ENCODE assay signal across 20 cellular contexts in the genomic region with DNA sequence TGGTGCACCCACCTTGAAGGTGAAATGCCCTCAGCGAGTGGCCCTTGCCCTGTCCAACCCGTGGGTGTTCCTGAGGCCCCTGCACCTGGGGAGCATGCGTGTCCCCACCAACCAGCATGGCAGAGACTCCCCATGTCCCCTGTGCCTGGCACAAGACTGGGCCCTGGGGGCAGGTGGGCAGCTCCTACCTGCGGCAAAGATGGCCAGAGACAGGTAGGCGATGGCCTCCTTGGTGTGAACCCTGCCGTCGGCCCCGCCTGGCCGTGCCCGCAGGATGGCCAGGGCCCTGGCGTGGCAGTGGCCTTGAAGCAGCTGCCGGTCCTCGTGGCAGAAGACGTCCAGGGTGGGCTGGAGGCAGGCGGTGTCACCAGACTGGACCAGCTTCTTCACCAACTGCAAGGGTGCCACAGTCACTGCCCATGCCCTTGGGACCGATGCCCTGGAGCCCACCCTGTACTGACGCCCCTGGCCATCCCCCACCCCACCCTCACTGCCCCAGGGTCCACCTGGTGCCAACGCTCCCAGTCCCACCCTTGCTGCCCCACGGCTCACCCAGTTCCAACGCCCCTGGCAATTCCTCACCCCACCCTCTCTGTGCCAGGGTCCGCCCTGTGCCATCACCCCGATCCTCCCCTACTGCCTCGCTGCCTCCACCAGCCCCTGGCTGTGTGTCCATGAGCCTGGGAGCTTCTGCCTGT. TPM values are rescaled to one million over a fixed set of nuclear protein-coding genes. Genes with fewer than 3 reads are reported as not detected.
DNase-seq lines count a peak whose midpoint lies in the region; ATAC-seq and TF ChIP-seq lines count a peak whose summit lies in the region.
"Had no signal": no experiment of that assay in that cellular context is flagged by ENCODE, and none has a peak within 500 bp of the region (broad histone marks: within the 10 kb centered on the region; RNA-seq: fewer than 3 reads in every experiment).

No MANE protein-coding gene starts in this region.

- H4K8ac ChIP-seq in neuronal stem cell (ENCODE audit: low read depth, low read length): peak overlapping the region; percentile 86

- TF ChIP-seq CTCF in endodermal cell (conservative IDR thresholded peaks at IDR 0.05): no peak

- H3K9me3 Mint-ChIP-seq in endodermal cell: peaks cover 82% of the 10 kb centered on the region

- peaks cover 2% of the 10 kb centered on the region for H3K27me3 Mint-ChIP-seq in endodermal cell (ENCODE audit: insufficient read depth)

- H3K79me1 ChIP-seq in neuronal stem cell (ENCODE audit: low read depth, low read length): peaks cover 3% of the 10 kb centered on the region

- no peaks in the 10 kb centered on the region for H3K4me1 Mint-ChIP-seq in endodermal cell
- H3K4me1 Mint-ChIP-seq: stimulated activated memory B cell treated with anti-CD40 and anti-IgM and Interleukin-4, amounts not matched to agents 10 μg/mL and 1 μg/mL and 100 μg/mL, for 72 hours had no signal

- no peak overlapping the region for H3K9ac ChIP-seq in endodermal cell (ENCODE audit: extremely low read depth, low read length, poor library complexity, severe bottlenecking)
- H3K9ac ChIP-seq in neuronal stem cell (ENCODE audit: low read depth, low read length, poor library complexity): peak overlapping the region; percentile 4
- H3K9ac ChIP-seq: parathyroid adenoma had no signal

- peak overlapping the region; percentile 78 for H2AK5ac ChIP-seq in neuronal stem cell (ENCODE audit: low read depth, low read length)

- peak overlapping the region; percentile 80 for H3K23ac ChIP-seq in neuronal stem cell (ENCODE audit: low read depth, low read length, poor library complexity)

- H3K9me3 ChIP-seq in endodermal cell (ENCODE audit: control insufficient read depth, low read length) (peaks cover 36% of the 10 kb centered on the region), neuronal stem cell (replicated peaks in 1 of 2; ENCODE audit: control insufficient read depth in 2 of 2, insufficient read depth in 1 of 2, low read depth in 1 of 2, low read length in 2 of 2) (peaks cover 0 to 12% of the 10 kb centered on the region in 2 donors), aorta (ENCODE audit: control insufficient read depth, low read length) (peaks cover 7% of the 10 kb centered on the region)
- H3K9me3 ChIP-seq: adrenal gland, colonic mucosa had no signal

- 89 to 93% methylated on average over 10 to 23 of the region's 23 CpGs for WGBS in endodermal cell (ENCODE audit: insufficient coverage in 1 of 2, insufficient read length in 1 of 2), 2 experiments
- WGBS in neuronal stem cell (ENCODE audit: extremely low coverage in 2 of 2, insufficient read length in 2 of 2, insufficient replicate concordance in 1 of 2), 2 donors: no CpG with 5 or more reads among the region's 23 CpGs
- 90 to 94% methylated on average over 22 to 23 of the region's 23 CpGs for WGBS in aorta, 2 donors

- peak overlapping the region; percentile 76 for H3K18ac ChIP-seq in neuronal stem cell (ENCODE audit: low read length)

- peaks cover 6% of the 10 kb centered on the region for H3K36me3 Mint-ChIP-seq in endodermal cell (ENCODE audit: low read depth)

- peak overlapping the region; percentile 23 for H3K4ac ChIP-seq in neuronal stem cell (ENCODE audit: low read length)

- no peak overlapping the region for H4K91ac ChIP-seq in neuronal stem cell (ENCODE audit: low read depth, low read length, poor library complexity)

- H3K4me3 Mint-ChIP-seq in endodermal cell: no peak overlapping the region
- H3K4me3 Mint-ChIP-seq: activated T-cell treated with anti-CD3 and anti-CD28 coated beads, Interleukin-2, amount 50 U/mL, for 72 hours; CD4-positive, alpha-beta memory T cell; naive B cell; stimulated activated memory B cell treated with anti-CD40 and anti-IgM and Interleukin-4, amounts not matched to agents 10 μg/mL and 1 μg/mL and 100 μg/mL, for 72 hours had no signal

- H2BK120ac ChIP-seq in neuronal stem cell (ENCODE audit: low read depth, low read length): peak overlapping the region; percentile 66

- intact Hi-C loops in aorta (cut with DNase I): loop anchor here (1.0 to 5.0 kb wide), 2 partner anchors 368 to 371 kb away; no protein-coding TSS in a partner anchor

- no peak overlapping the region for H2AFZ ChIP-seq in neuronal stem cell (ENCODE audit: low read length)
- H2AFZ ChIP-seq: parathyroid adenoma had no signal

- H3K27me3 ChIP-seq in endodermal cell (ENCODE audit: control insufficient read depth, insufficient read depth, low read length, poor library complexity, severe bottlenecking): no peaks in the 10 kb centered on the region
- peaks cover 0 to 9% (median 0%) of the 10 kb centered on the region in 3 experiments for H3K27me3 ChIP-seq in neuronal stem cell (ENCODE audit: control insufficient read depth in 3 of 3, insufficient read depth in 3 of 3, low read depth in 1 of 3, low read length in 3 of 3)
- peaks cover 0 to 1% of the 10 kb centered on the region in 2 donors for H3K27me3 ChIP-seq in aorta (ENCODE audit: control insufficient read depth in 1 of 2, insufficient read depth in 2 of 2, low read length in 1 of 2)

- DNase-seq in stimulated activated CD4-positive, alpha-beta T cell treated with anti-CD3 and anti-CD28 coated beads, Interleukin-1b, Interleukin-23, amount 100 ng/mL, for 48 hours: peak; percentile 0
- no peak for DNase-seq in stimulated activated CD4-positive, alpha-beta T cell treated with anti-CD3 and anti-CD28 coated beads, Interleukin-4, amount 100 ng/mL, for 1 hour
- DNase-seq in endodermal cell (peak; percentile 18), neuronal stem cell (ENCODE audit: low spot score) (no peak), aorta (peak in 1 of 2 donors; percentile 69), hepatic stellate cell (ENCODE audit: low spot score) (no peak)
- DNase-seq: esophagus squamous epithelium, gastrocnemius medialis, GF-D8, NCI-H146, NCI-H524 had no signal

- H3K4me1 ChIP-seq in endodermal cell (ENCODE audit: control insufficient read depth, insufficient read depth, low read length) (no peaks in the 10 kb centered on the region), neuronal stem cell (ENCODE audit: control insufficient read depth in 2 of 2, insufficient read depth in 1 of 2, low read depth in 1 of 2, low read length in 2 of 2) (no peaks in the 10 kb centered on the region), aorta (ENCODE audit: control insufficient read depth in 1 of 2, insufficient read depth in 2 of 2, low read length in 2 of 2) (no peaks in the 10 kb centered on the region)
- H3K4me1 ChIP-seq: adrenal gland, breast epithelium, colonic mucosa, gastrocnemius medialis, parathyroid adenoma had no signal

- peak overlapping the region; percentile 58 for H2BK12ac ChIP-seq in neuronal stem cell (ENCODE audit: low read length)

- peak overlapping the region; percentile 67 for H3K14ac ChIP-seq in neuronal stem cell (ENCODE audit: low read length)

- no peak overlapping the region for H3K4me2 ChIP-seq in neuronal stem cell (ENCODE audit: insufficient read depth, low read length, poor library complexity, severe bottlenecking)

- ATAC-seq in aorta (ENCODE audit: low FRiP score) (peak; percentile 34), GM21529 (IDR thresholded peaks at IDR 0.05; ENCODE audit: unreplicated experiment) (no peak)
- ATAC-seq: gastrocnemius medialis had no signal

- H3K4me3 ChIP-seq in endodermal cell (ENCODE audit: low read length): no peak overlapping the region
- no peak overlapping the region for H3K4me3 ChIP-seq in neuronal stem cell (ENCODE audit: low read length in 2 of 2)
- H3K4me3 ChIP-seq in aorta (ENCODE audit: low read length in 2 of 2): no peak overlapping the region
- H3K4me3 ChIP-seq: adrenal gland, breast epithelium, colonic mucosa, esophagus squamous epithelium, gastrocnemius medialis had no signal

- H3K36me3 ChIP-seq in endodermal cell (ENCODE audit: control insufficient read depth, insufficient read depth, low read length): no peaks in the 10 kb centered on the region
- H3K36me3 ChIP-seq in neuronal stem cell (replicated peaks in 1 of 2; ENCODE audit: control insufficient read depth in 2 of 2, insufficient read depth in 2 of 2, low read length in 2 of 2): no peaks in the 10 kb centered on the region
- H3K36me3 ChIP-seq in aorta (ENCODE audit: control insufficient read depth in 1 of 2, insufficient read depth in 2 of 2, low read length in 1 of 2): no peaks in the 10 kb centered on the region
- H3K36me3 ChIP-seq: adrenal gland, breast epithelium, colonic mucosa, esophagus squamous epithelium, gastrocnemius medialis had no signal

- H2BK5ac ChIP-seq in neuronal stem cell (ENCODE audit: low read length): no peak overlapping the region

- H3K27ac Mint-ChIP-seq in endodermal cell: no peak overlapping the region
- H3K27ac Mint-ChIP-seq: activated T-cell treated with anti-CD3 and anti-CD28 coated beads, Interleukin-2, amount 50 U/mL, for 72 hours; CD4-positive, alpha-beta memory T cell; naive B cell; stimulated activated memory B cell treated with anti-CD40 and anti-IgM and Interleukin-4, amounts not matched to agents 10 μg/mL and 1 μg/mL and 100 μg/mL, for 72 hours had no signal

- H2BK15ac ChIP-seq in neuronal stem cell (ENCODE audit: low read length): peak overlapping the region; percentile 26

- H3K27ac ChIP-seq in endodermal cell (ENCODE audit: low read depth, low read length) (no peak overlapping the region), neuronal stem cell (replicated peaks; ENCODE audit: low read length) (no peak overlapping the region), aorta (ENCODE audit: low read depth in 1 of 2, low read length in 2 of 2) (no peak overlapping the region)
- H3K27ac ChIP-seq: adrenal gland, breast epithelium, colonic mucosa, esophagus squamous epithelium, gastrocnemius medialis, parathyroid adenoma had no signal

RNA-seq across cellular contexts. Expression of a gene that starts 15.7 kb away (rescaled TPM):
- total RNA-seq in endodermal cell: 1 to 10 TPM; 2.4 to 3.1 TPM
- 0.61 TPM for polyA plus RNA-seq in endodermal cell (2013, experiment 1 of 2)
- 0.58 TPM for polyA plus RNA-seq in endodermal cell (2013, experiment 2 of 2)
- 0.39 TPM for polyA plus RNA-seq in neuronal stem cell (2013, experiment 1 of 2)
- polyA plus RNA-seq in neuronal stem cell (2013, experiment 2 of 2): 0.35 TPM
- 1 to 10 TPM in 1 of 2 donors, under 1 TPM in 1; 0.55 to 1.3 TPM for total RNA-seq in aorta
- polyA plus RNA-seq in aorta: under 1 TPM in 1 of 2 donors, not detected in 1; 0.95 TPM
- total RNA-seq: gastrocnemius medialis had no signal

Comparison
In these comparisons a context has a peak if more than half of its experiments do, and no peak if none do; other contexts are left out.
1. DNase-seq: peak in stimulated activated CD4-positive, alpha-beta T cell treated with anti-CD3 and anti-CD28 coated beads, Interleukin-1b, Interleukin-23, amount 100 ng/mL, for 48 hours (single experiment) and endodermal cell (single experiment); none in stimulated activated CD4-positive, alpha-beta T cell treated with anti-CD3 and anti-CD28 coated beads, Interleukin-4, amount 100 ng/mL, for 1 hour (single experiment), neuronal stem cell (single experiment) and hepatic stellate cell (single experiment).